In genomic region chr2:55138546-55139288, GRCh38 we compare ENCODE assay signal across 17 cellular contexts.
DNase-seq lines count a peak whose midpoint lies in the region; ATAC-seq lines count a peak whose summit lies in the region.
"Had no signal": no experiment of that assay in that cellular context is flagged by ENCODE, and none has a peak within 500 bp of the region (broad histone marks: within the 10 kb centered on the region; RNA-seq: fewer than 3 reads in every experiment).

No MANE protein-coding gene starts in this region.

- peak overlapping the region; percentile 64 for H3K27ac ChIP-seq in rectal smooth muscle tissue (ENCODE audit: low read depth, low read length)
- H3K27ac ChIP-seq: hepatocyte, left ventricle myocardium inferior had no signal

- no peak overlapping the region for H3K9ac ChIP-seq in rectal smooth muscle tissue (ENCODE audit: low read length)

- H3K27me3 ChIP-seq in rectal smooth muscle tissue (ENCODE audit: control insufficient read depth, insufficient read depth, low read length), result no peaks in the 10 kb centered on the region
- H3K27me3 ChIP-seq: hepatocyte had no signal

- H3K4me1 ChIP-seq in rectal smooth muscle tissue (ENCODE audit: control insufficient read depth, insufficient read depth, low read length), result peaks cover 9% of the 10 kb centered on the region

- peak overlapping the region; percentile 0 for H3K4me3 ChIP-seq in rectal smooth muscle tissue (ENCODE audit: low read length)
- H3K4me3 ChIP-seq: hepatocyte, left ventricle myocardium inferior had no signal

- no peaks in the 10 kb centered on the region for H3K36me3 ChIP-seq in rectal smooth muscle tissue (ENCODE audit: control insufficient read depth, insufficient read depth, low read length)
- H3K36me3 ChIP-seq: left ventricle myocardium inferior had no signal

- DNase-seq in COLO829 (ENCODE audit: low spot score), result peak; percentile 62
- DNase-seq in RPMI7951 (ENCODE audit: low read depth), result peak; percentile 32
- DNase-seq in head of caudate nucleus, result peak in 25 of 42 donors; percentile 34 to 85 (median 65)
- DNase-seq in NCI-H1105 treated with DMSO at 0.1 percent for 48 hours (lab: John Stamatoyannopoulos, UW), result no peak
- DNase-seq in activated CD4-positive, alpha-beta T cell treated with anti-CD3 and anti-CD28 coated beads, Interleukin-2, amount 50 U/mL, for 1 hour, result no peak
- no peak for DNase-seq in SW480 (ENCODE audit: low spot score)
- DNase-seq: activated CD4-positive, alpha-beta T cell treated with anti-CD3 and anti-CD28 coated beads, Interleukin-2, amount 10 ng/mL, durations not matched to agents 24 days and 14 days; activated T-cell treated with anti-CD3 and anti-CD28 coated beads, Interleukin-2, amount 50 U/mL, for 24 hours; left ventricle myocardium inferior; NCI-H2227 treated with DMSO at 0.1 percent for 48 hours; right cardiac atrium; SIG-M5; stimulated activated CD4-positive, alpha-beta T cell treated with anti-CD3 and anti-CD28 coated beads, Interleukin-1b, Interleukin-23, amount 100 ng/mL, for 48 hours; T1000 had no signal

- ATAC-seq in HG02588 (IDR thresholded peaks at IDR 0.05; ENCODE audit: unreplicated experiment), result no peak

- intact Hi-C loops in head of caudate nucleus (cut with DNase I), result no loop called here

Comparison
In these comparisons a context has a peak if more than half of its experiments do, and no peak if none do; other contexts are left out.
1. DNase-seq: peak in COLO829 (single experiment), RPMI7951 (single experiment) and head of caudate nucleus (25 of 42); none in NCI-H1105 treated with DMSO at 0.1 percent for 48 hours (single experiment), activated CD4-positive, alpha-beta T cell treated with anti-CD3 and anti-CD28 coated beads, Interleukin-2, amount 50 U/mL, for 1 hour (single experiment) and SW480 (single experiment).